In the genomic region with DNA sequence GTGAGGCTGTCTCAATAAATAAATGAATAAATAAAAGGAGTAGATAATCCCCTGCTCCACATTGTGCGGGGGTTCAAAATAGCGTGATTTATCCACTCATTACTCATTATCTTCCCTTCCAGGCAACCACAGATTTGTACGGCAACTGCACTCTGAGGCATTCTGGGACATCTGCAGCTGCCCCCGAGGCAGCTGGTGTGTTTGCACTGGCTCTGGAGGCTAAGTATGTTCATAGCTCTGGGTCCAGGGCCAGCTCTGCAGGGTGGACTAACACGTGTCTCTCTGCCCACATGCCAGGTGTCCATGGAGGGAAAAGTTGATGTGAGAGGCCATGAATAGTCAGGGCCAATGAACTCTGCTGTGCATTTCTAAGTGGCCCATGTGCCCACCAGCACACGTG, we compare ENCODE assay signal across 31 cellular contexts.
"Had no signal": no experiment of that assay in that cellular context is flagged by ENCODE, and none has a peak within 500 bp of the region (broad histone marks: within the 10 kb centered on the region; RNA-seq: fewer than 3 reads in every experiment).

No MANE protein-coding gene starts in this region.

- H3K27me3 ChIP-seq: brain microvascular endothelial cell, hepatocyte, neural progenitor cell, testis had no signal

- H3K36me3 Mint-ChIP-seq: activated naive CD8-positive, alpha-beta T cell treated with anti-CD3 and anti-CD28 coated beads, Interleukin-2, amount 10 ng/mL, durations not matched to agents 7 days and 5 days; neural progenitor cell; stimulated activated memory B cell treated with anti-CD40 and anti-IgM and Interleukin-4, amounts not matched to agents 10 μg/mL and 1 μg/mL and 100 μg/mL, for 72 hours had no signal

- H3K27ac ChIP-seq: brain microvascular endothelial cell, coronary artery, gastroesophageal sphincter, hepatocyte, neural progenitor cell, testis, WERI-Rb-1 had no signal

- H3K27ac Mint-ChIP-seq: activated naive CD8-positive, alpha-beta T cell treated with anti-CD3 and anti-CD28 coated beads, Interleukin-2, amount 10 ng/mL, durations not matched to agents 7 days and 5 days; naive thymus-derived CD4-positive, alpha-beta T cell; neural progenitor cell; stimulated activated memory B cell treated with anti-CD40 and anti-IgM and Interleukin-4, amounts not matched to agents 10 μg/mL and 1 μg/mL and 100 μg/mL, for 72 hours; T-helper 17 cell had no signal

- ATAC-seq: activated CD4-positive, CD25-positive, alpha-beta regulatory T cell treated with anti-CD3 and anti-CD28 coated beads, Interleukin-2, amount 50 U/mL, for 24 hours; gastroesophageal sphincter; left cardiac atrium; left ventricle myocardium superior; naive thymus-derived CD4-positive, alpha-beta T cell; sciatic nerve; stimulated activated memory B cell treated with anti-CD40 and anti-IgM and Interleukin-4, amounts not matched to agents 10 μg/mL and 1 μg/mL and 100 μg/mL, for 72 hours; T-helper 17 cell had no signal

- H3K9me3 ChIP-seq: testis had no signal

- H3K4me3 ChIP-seq: coronary artery, gastroesophageal sphincter, hepatocyte, neural progenitor cell, smooth muscle cell, testis had no signal

- DNase-seq: activated CD4-positive, alpha-beta T cell treated with anti-CD3 and anti-CD28 coated beads for 48 hours; activated CD4-positive, alpha-beta T cell treated with anti-CD3 and anti-CD28 coated beads, Interleukin-2, amount 50 U/mL, for 48 hours; activated CD8-positive, alpha-beta memory T cell treated with anti-CD3 and anti-CD28 coated beads for 24 hours; activated effector memory CD4-positive, alpha-beta T cell treated with Interleukin-2 at 50 U/mL for 16 hours; activated naive CD4-positive, alpha-beta T cell treated with Interleukin-2 at 50 U/mL for 16 hours; activated naive CD8-positive, alpha-beta T cell treated with anti-CD3 and anti-CD28 coated beads, Interleukin-2, amount 10 ng/mL, durations not matched to agents 7 days and 5 days; brain microvascular endothelial cell; left cardiac atrium; left ventricle myocardium superior; mammary epithelial cell; naive thymus-derived CD4-positive, alpha-beta T cell; occipital lobe; stimulated activated CD4-positive, alpha-beta T cell treated with anti-CD3 and anti-CD28 coated beads, Interleukin-1b, Interleukin-23, amount 100 ng/mL, for 48 hours; stimulated activated CD4-positive, alpha-beta T cell treated with anti-CD3 and anti-CD28 coated beads, Interleukin-4, amount 100 ng/mL, for 4 hours; stimulated activated CD8-positive, alpha-beta memory T cell treated with anti-CD3 and anti-CD28 coated beads, Interleukin-4, amount 100 ng/mL, for 48 hours; T-helper 17 cell; T1000; testis; trophoblast cell; WERI-Rb-1 had no signal

- H3K36me3 ChIP-seq: brain microvascular endothelial cell, gastroesophageal sphincter, neural progenitor cell had no signal

- H3K4me1 ChIP-seq: gastroesophageal sphincter, neural progenitor cell, testis had no signal

- FAIRE-seq: astrocyte, endothelial cell of umbilical vein, keratinocyte had no signal

- H3K4me3 Mint-ChIP-seq: activated naive CD8-positive, alpha-beta T cell treated with anti-CD3 and anti-CD28 coated beads, Interleukin-2, amount 10 ng/mL, durations not matched to agents 7 days and 5 days; naive thymus-derived CD4-positive, alpha-beta T cell; neural progenitor cell; stimulated activated memory B cell treated with anti-CD40 and anti-IgM and Interleukin-4, amounts not matched to agents 10 μg/mL and 1 μg/mL and 100 μg/mL, for 72 hours; T-helper 17 cell had no signal

- H3K9me3 Mint-ChIP-seq: activated naive CD8-positive, alpha-beta T cell treated with anti-CD3 and anti-CD28 coated beads, Interleukin-2, amount 10 ng/mL, durations not matched to agents 7 days and 5 days; neural progenitor cell; stimulated activated memory B cell treated with anti-CD40 and anti-IgM and Interleukin-4, amounts not matched to agents 10 μg/mL and 1 μg/mL and 100 μg/mL, for 72 hours had no signal
